19 cellular contexts compared by ENCODE assay signal in the genomic region with DNA sequence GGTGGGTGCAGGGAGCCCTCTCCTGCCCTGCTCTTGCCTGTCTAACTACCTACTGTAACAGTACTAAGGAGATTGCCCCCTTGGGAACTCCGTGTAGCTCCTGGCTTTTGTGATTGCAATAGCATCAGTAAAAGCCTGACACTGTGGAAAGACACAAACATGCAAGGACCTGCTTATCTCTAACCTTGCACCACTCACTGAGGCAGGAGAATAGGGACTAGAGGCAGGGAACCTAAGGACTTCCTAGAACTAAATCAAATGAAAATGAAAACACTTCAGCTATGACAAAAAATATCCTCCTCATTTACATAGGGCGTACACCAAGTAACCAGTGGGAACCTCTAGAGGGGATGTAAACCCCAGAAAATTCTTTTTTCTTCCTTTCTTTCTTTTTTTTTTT. TPM values are rescaled to one million over a fixed set of nuclear protein-coding genes. Genes with fewer than 3 reads are reported as not detected.
A peak's percentile ranks its signal among the peaks of the same experiment; 100 is the strongest.
DNase-seq lines count a peak whose midpoint lies in the region; ATAC-seq and TF ChIP-seq lines count a peak whose summit lies in the region.
"Had no signal": no experiment of that assay in that cellular context is flagged by ENCODE, and none has a peak within 500 bp of the region (broad histone marks: within the 10 kb centered on the region; RNA-seq: fewer than 3 reads in every experiment).

No MANE protein-coding gene starts in this region.

- 81% methylated on average over 2 of the region's 2 CpGs for WGBS in mesenchymal stem cell
- 73 to 88% (median 75%) methylated on average over 2 of the region's 2 CpGs for WGBS in ovary, 3 donors

- H3K4me3 Mint-ChIP-seq in stimulated activated effector memory CD8-positive, alpha-beta T cell treated with anti-CD3 and anti-CD28 coated beads, Interleukin-12 subunit alpha, Interleukin-12 subunit beta, amount 100 ng/mL, for 72 hours: no peak overlapping the region
- H3K4me3 Mint-ChIP-seq: dendritic cell treated with granulocyte-macrophage colony-stimulating factor and Interleukin-4, amounts not matched to agents 40 ng/mL and 50 ng/mL, for 4 days had no signal

- H2AFZ ChIP-seq in mesenchymal stem cell (ENCODE audit: low read depth, low read length): peak overlapping the region; percentile 53

- H3K23ac ChIP-seq in mesenchymal stem cell (ENCODE audit: low read length in 2 of 2): no peak overlapping the region

- no peaks in the 10 kb centered on the region for H3K4me1 ChIP-seq in mesenchymal stem cell (ENCODE audit: control insufficient read depth, insufficient read depth, low read depth, low read length)
- H3K4me1 ChIP-seq in ovary (ENCODE audit: insufficient read depth): no peaks in the 10 kb centered on the region
- H3K4me1 ChIP-seq: pancreas, right lobe of liver, tibial nerve had no signal

- no peak overlapping the region for H4K91ac ChIP-seq in mesenchymal stem cell (ENCODE audit: low read length)

- TF ChIP-seq CTCF in GM12864 (IDR thresholded peaks at IDR 0.05; ENCODE audit: low read depth, low read length, missing control alignments) (no peak), ovary (IDR thresholded peaks at IDR 0.05) (no peak)

- H3K4me1 Mint-ChIP-seq in stimulated activated effector memory CD8-positive, alpha-beta T cell treated with anti-CD3 and anti-CD28 coated beads, Interleukin-12 subunit alpha, Interleukin-12 subunit beta, amount 100 ng/mL, for 72 hours: no peaks in the 10 kb centered on the region

- no peak overlapping the region for H3K27ac Mint-ChIP-seq in stimulated activated effector memory CD8-positive, alpha-beta T cell treated with anti-CD3 and anti-CD28 coated beads, Interleukin-12 subunit alpha, Interleukin-12 subunit beta, amount 100 ng/mL, for 72 hours

- H3K36me3 ChIP-seq in mesenchymal stem cell (ENCODE audit: control insufficient read depth in 1 of 2, insufficient read depth in 2 of 2, low read depth in 1 of 2, low read length in 2 of 2) (no peaks in the 10 kb centered on the region), ovary (no peaks in the 10 kb centered on the region)
- H3K36me3 ChIP-seq: pancreas, right lobe of liver, tibial nerve had no signal

- no peaks in the 10 kb centered on the region for H3K9me3 Mint-ChIP-seq in stimulated activated effector memory CD8-positive, alpha-beta T cell treated with anti-CD3 and anti-CD28 coated beads, Interleukin-12 subunit alpha, Interleukin-12 subunit beta, amount 100 ng/mL, for 72 hours
- H3K9me3 Mint-ChIP-seq: dendritic cell treated with granulocyte-macrophage colony-stimulating factor and Interleukin-4, amounts not matched to agents 40 ng/mL and 50 ng/mL, for 4 days had no signal

- no peak overlapping the region for H3K9ac ChIP-seq in mesenchymal stem cell (ENCODE audit: low read length)

- intact Hi-C loops in ovary (cut with DNase I): no loop called here

- peak; percentile 44 for ATAC-seq in GM19395 (IDR thresholded peaks at IDR 0.05; ENCODE audit: unreplicated experiment)
- no peak for ATAC-seq in stimulated activated effector memory CD8-positive, alpha-beta T cell treated with anti-CD3 and anti-CD28 coated beads, Interleukin-12 subunit alpha, Interleukin-12 subunit beta, amount 100 ng/mL, for 72 hours
- ATAC-seq: pancreas; right lobe of liver; stimulated activated naive CD8-positive, alpha-beta T cell treated with anti-CD3 and anti-CD28 coated beads, Interleukin-15, Interleukin-2, amounts not matched to agents 100 U/mL and 50 U/mL, for 24 hours had no signal

- DNase-seq in GM12864 (ENCODE audit: low read depth) (peak; percentile 24), NCI-H526 treated with DMSO at 0.1 percent for 48 hours (lab: John Stamatoyannopoulos, UW) (peak; percentile 34), mesenchymal stem cell (no peak), NCI-H2029 treated with DMSO at 0.1 percent for 48 hours (lab: John Stamatoyannopoulos, UW) (no peak), ovary (no peak)
- no peak for DNase-seq in stimulated activated effector memory CD8-positive, alpha-beta T cell treated with anti-CD3 and anti-CD28 coated beads, Interleukin-12 subunit alpha, Interleukin-12 subunit beta, amount 100 ng/mL, for 72 hours (ENCODE audit: low spot score in 2 of 2)
- DNase-seq: activated CD4-positive, alpha-beta T cell treated with anti-CD3 and anti-CD28 coated beads, Interleukin-2, amount 50 U/mL, for 1 hour; activated CD8-positive, alpha-beta memory T cell treated with anti-CD3 and anti-CD28 coated beads, Interleukin-2, amount 50 U/mL, for 48 hours; activated gamma-delta T cell treated with Interleukin-2 at 50 U/mL for 16 hours; DND-41; foreskin fibroblast; hypothalamus; NCI-H82; pancreas; right lobe of liver; stimulated activated naive CD8-positive, alpha-beta T cell treated with anti-CD3 and anti-CD28 coated beads, Interleukin-15, Interleukin-2, amounts not matched to agents 100 U/mL and 50 U/mL, for 24 hours had no signal

- H3K4me2 ChIP-seq in mesenchymal stem cell (ENCODE audit: low read length, poor library complexity, severe bottlenecking): no peak overlapping the region

- no peak overlapping the region for H2BK12ac ChIP-seq in mesenchymal stem cell (ENCODE audit: low read length in 2 of 2)

- no peak overlapping the region for H3K4ac ChIP-seq in mesenchymal stem cell (ENCODE audit: low read depth in 1 of 2, low read length in 2 of 2)

- H3K36me3 Mint-ChIP-seq in stimulated activated effector memory CD8-positive, alpha-beta T cell treated with anti-CD3 and anti-CD28 coated beads, Interleukin-12 subunit alpha, Interleukin-12 subunit beta, amount 100 ng/mL, for 72 hours: no peaks in the 10 kb centered on the region

- no peaks in the 10 kb centered on the region for H3K79me1 ChIP-seq in mesenchymal stem cell (replicated peaks; ENCODE audit: low read length, poor library complexity, severe bottlenecking)

- H2BK15ac ChIP-seq in mesenchymal stem cell (ENCODE audit: low read depth, poor library complexity, severe bottlenecking): no peak overlapping the region

- H3K27me3 ChIP-seq in mesenchymal stem cell (ENCODE audit: control insufficient read depth in 1 of 2, insufficient read depth in 1 of 2, low read length in 2 of 2) (no peaks in the 10 kb centered on the region), ovary (no peaks in the 10 kb centered on the region)
- H3K27me3 ChIP-seq: pancreas, right lobe of liver, tibial nerve had no signal

- H3K27ac ChIP-seq in mesenchymal stem cell (ENCODE audit: low read length, poor library complexity, severe bottlenecking): no peak overlapping the region
- H3K27ac ChIP-seq in ovary: no peak overlapping the region
- H3K27ac ChIP-seq: pancreas, right lobe of liver, tibial nerve had no signal

- H3K18ac ChIP-seq in mesenchymal stem cell (ENCODE audit: low read depth in 1 of 2, low read length in 2 of 2): no peak overlapping the region

- no peak overlapping the region; the same call in 1 of the 2 replicates for H3K4me3 ChIP-seq in GM12864 (ENCODE audit: low read depth, low read length)
- H3K4me3 ChIP-seq in mesenchymal stem cell (ENCODE audit: insufficient read depth in 1 of 2, low read depth in 1 of 2, low read length in 2 of 2): no peak overlapping the region
- H3K4me3 ChIP-seq in ovary: no peak overlapping the region
- H3K4me3 ChIP-seq: pancreas, right lobe of liver, tibial nerve had no signal

- no peak overlapping the region for H2BK120ac ChIP-seq in mesenchymal stem cell (ENCODE audit: low read depth, low read length)

- no peak for TF ChIP-seq POLR2A in ovary (IDR thresholded peaks at IDR 0.05)

- H2AK5ac ChIP-seq in mesenchymal stem cell (ENCODE audit: low read length, severe bottlenecking): no peak overlapping the region

- H4K8ac ChIP-seq in mesenchymal stem cell (ENCODE audit: low read length): peak overlapping the region; percentile 28

- H3K14ac ChIP-seq in mesenchymal stem cell (ENCODE audit: low read length in 2 of 2): no peak overlapping the region

- TF ChIP-seq EP300 in ovary (IDR thresholded peaks at IDR 0.05): no peak

- H3K9me3 ChIP-seq in mesenchymal stem cell (ENCODE audit: control insufficient read depth, low read length) (no peaks in the 10 kb centered on the region), ovary (no peaks in the 10 kb centered on the region)
- H3K9me3 ChIP-seq: pancreas, right lobe of liver, tibial nerve had no signal

- H2BK5ac ChIP-seq in mesenchymal stem cell (ENCODE audit: low read depth, low read length, poor library complexity, severe bottlenecking): no peak overlapping the region

RNA-seq across cellular contexts. Expression of a gene that starts 28.5 kb away (rescaled TPM):
- 656 TPM for polyA plus RNA-seq in mesenchymal stem cell (2013, experiment 1 of 2)
- 667 TPM for polyA plus RNA-seq in mesenchymal stem cell (2013, experiment 2 of 2)
- 100 to 1,000 TPM; 140 to 247 (median 184) TPM for total RNA-seq in ovary
- 100 to 1,000 TPM; 214 to 535 TPM for polyA plus RNA-seq in ovary

RNA-seq across cellular contexts. Expression of a gene that starts 29.2 kb away (rescaled TPM):
- 901 TPM for polyA plus RNA-seq in mesenchymal stem cell (2013, experiment 1 of 2)
- 900 TPM for polyA plus RNA-seq in mesenchymal stem cell (2013, experiment 2 of 2)
- 100 to 1,000 TPM; 326 to 647 (median 340) TPM for total RNA-seq in ovary
- polyA plus RNA-seq in ovary: 100 to 1,000 TPM; 281 to 705 TPM

RNA-seq across cellular contexts. Expression of a gene that starts 49.8 kb away (rescaled TPM):
- polyA plus RNA-seq in mesenchymal stem cell (2013, experiment 1 of 2): 33.9 TPM
- 30.6 TPM for polyA plus RNA-seq in mesenchymal stem cell (2013, experiment 2 of 2)
- total RNA-seq in ovary: 10 to 100 TPM; 66.3 to 95.8 (median 69.5) TPM
- 10 to 100 TPM; 63.8 to 65.7 TPM for polyA plus RNA-seq in ovary

Comparison
In these comparisons a context has a peak if more than half of its experiments do, and no peak if none do; other contexts are left out.
1. DNase-seq: peak in GM12864 (single experiment) and NCI-H526 treated with DMSO at 0.1 percent for 48 hours (single experiment); none in mesenchymal stem cell (single experiment), stimulated activated effector memory CD8-positive, alpha-beta T cell treated with anti-CD3 and anti-CD28 coated beads, Interleukin-12 subunit alpha, Interleukin-12 subunit beta, amount 100 ng/mL, for 72 hours (0 of 2), NCI-H2029 treated with DMSO at 0.1 percent for 48 hours (single experiment) and ovary (0 of 5).